In genomic region chr17:74477411-74477810, GRCh38 we compare ENCODE assay signal across 17 cellular contexts. TPM values are rescaled to one million over a fixed set of nuclear protein-coding genes. Genes with fewer than 3 reads are reported as not detected.
"Had no signal": no experiment of that assay in that cellular context is flagged by ENCODE, and none has a peak within 500 bp of the region (broad histone marks: within the 10 kb centered on the region; RNA-seq: fewer than 3 reads in every experiment).

No MANE protein-coding gene starts in this region.

- H3K27ac Mint-ChIP-seq: activated naive CD8-positive, alpha-beta T cell had no signal

- H3K27ac ChIP-seq: ovary, thyroid gland had no signal

- H3K27me3 ChIP-seq: colonic mucosa, ovary, thyroid gland had no signal

- H3K4me3 Mint-ChIP-seq: activated naive CD8-positive, alpha-beta T cell; activated T-cell treated with anti-CD3 and anti-CD28 coated beads, Interleukin-2, amount 50 U/mL, for 4 hours; neural crest cell had no signal

- H3K27me3 Mint-ChIP-seq: activated naive CD8-positive, alpha-beta T cell had no signal

- H3K4me1 ChIP-seq: colonic mucosa, thyroid gland had no signal

- ATAC-seq: activated CD4-positive, CD25-positive, alpha-beta regulatory T cell treated with anti-CD3 and anti-CD28 coated beads, Interleukin-2, amount 50 U/mL, for 24 hours; activated T-cell treated with anti-CD3 and anti-CD28 coated beads, Interleukin-2, amount 50 U/mL, for 4 hours; sciatic nerve had no signal

- H3K4me3 ChIP-seq: colonic mucosa, esophagus squamous epithelium, ovary, thyroid gland had no signal

- DNase-seq: activated CD4-positive, alpha-beta T cell treated with anti-CD3 and anti-CD28 coated beads, Interleukin-2, amount 50 U/mL, for 4 hours; activated gamma-delta T cell; activated T-cell treated with anti-CD3 and anti-CD28 coated beads, Interleukin-2, amount 50 U/mL, for 4 hours; amniotic stem cell; caudate nucleus; colonic mucosa; esophagus squamous epithelium; ovary; SW 1271; thyroid gland had no signal

- FAIRE-seq: endothelial cell of umbilical vein, urothelium cell line had no signal

- H3K36me3 ChIP-seq: colonic mucosa, esophagus squamous epithelium, ovary, thyroid gland had no signal

- H3K4me1 Mint-ChIP-seq: neural crest cell had no signal

- H3K9me3 ChIP-seq: colonic mucosa, thyroid gland had no signal

RNA-seq across cellular contexts. Expression of gene CD300A, which starts 11.0 kb away (rescaled TPM):
- total RNA-seq: endothelial cell of umbilical vein, fibroblast of villous mesenchyme, neural crest cell had no signal
- polyA plus RNA-seq: endothelial cell of umbilical vein had no signal

RNA-seq across cellular contexts. Expression of gene GPRC5C, which starts 45.5 kb away (rescaled TPM):
- total RNA-seq: endothelial cell of umbilical vein had no signal
- polyA plus RNA-seq: endothelial cell of umbilical vein had no signal

RNA-seq across cellular contexts. Expression of gene CD300LB, which starts 53.9 kb away (rescaled TPM):
- total RNA-seq: activated T-cell treated with anti-CD3 and anti-CD28 coated beads, Interleukin-2, amount 50 U/mL, for 4 hours; endothelial cell of umbilical vein; fibroblast of villous mesenchyme; neural crest cell; thyroid gland had no signal
- polyA plus RNA-seq: endothelial cell of umbilical vein had no signal
